34 cellular contexts compared by ENCODE assay signal in genomic region chr6:112991912-112992311, GRCh38.
"Had no signal": no experiment of that assay in that cellular context is flagged by ENCODE, and none has a peak within 500 bp of the region (broad histone marks: within the 10 kb centered on the region; RNA-seq: fewer than 3 reads in every experiment).

No MANE protein-coding gene starts in this region.

- H3K4me3 ChIP-seq: adrenal gland, ascending aorta, body of pancreas, breast epithelium had no signal

- H3K9me3 ChIP-seq: adrenal gland, ascending aorta, body of pancreas, breast epithelium had no signal

- H3K27ac ChIP-seq: adrenal gland, ascending aorta, body of pancreas, brain microvascular endothelial cell, breast epithelium, VCaP had no signal

- H3K27me3 ChIP-seq: adrenal gland, ascending aorta, body of pancreas, brain microvascular endothelial cell, breast epithelium had no signal

- DNase-seq: activated B cell treated with CpG ODN at 0.5 μM for 24 hours; activated CD4-positive, alpha-beta memory T cell treated with anti-CD3 and anti-CD28 coated beads for 36 hours; activated CD4-positive, alpha-beta T cell treated with anti-CD3 and anti-CD28 coated beads for 4 hours; activated CD4-positive, alpha-beta T cell treated with anti-CD3 and anti-CD28 coated beads, Interleukin-2, amount 10 ng/mL, durations not matched to agents 24 days and 14 days; activated CD4-positive, alpha-beta T cell treated with anti-CD3 and anti-CD28 coated beads, Interleukin-2, amount 50 U/mL, for 1 hour; activated CD4-positive, alpha-beta T cell treated with anti-CD3 and anti-CD28 coated beads, Interleukin-2, amount 50 U/mL, for 4 hours; activated CD4-positive, CD25-positive, alpha-beta regulatory T cell treated with anti-CD3 and anti-CD28 coated beads, Interleukin-2, amount 50 U/mL, for 72 hours; activated CD8-positive, alpha-beta memory T cell treated with anti-CD3 and anti-CD28 coated beads, Interleukin-2, amount 50 U/mL, for 4 hours; activated CD8-positive, alpha-beta T cell treated with anti-CD3 and anti-CD28 coated beads for 36 hours; activated effector memory CD4-positive, alpha-beta T cell treated with anti-CD3 and anti-CD28 coated beads, Interleukin-2, amount 50 U/mL, for 16 hours; activated gamma-delta T cell treated with Interleukin-2 at 50 U/mL for 16 hours; activated naive CD4-positive, alpha-beta T cell; activated naive CD4-positive, alpha-beta T cell treated with anti-CD3 and anti-CD28 coated beads for 36 hours; activated naive CD4-positive, alpha-beta T cell treated with anti-CD3 and anti-CD28 coated beads, Interleukin-2, amount 50 U/mL, for 16 hours; activated naive CD8-positive, alpha-beta T cell treated with anti-CD3 and anti-CD28 coated beads for 36 hours; activated T-cell treated with anti-CD3 and anti-CD28 coated beads for 4 hours; activated T-cell treated with anti-CD3 and anti-CD28 coated beads, Interleukin-2, amount 50 U/mL, for 1 hour; activated T-cell treated with anti-CD3 and anti-CD28 coated beads, Interleukin-2, amount 50 U/mL, for 4 hours; activated T-cell treated with anti-CD3 and anti-CD28 coated beads, Interleukin-2, amount 50 U/mL, for 72 hours; adrenal gland; amniotic stem cell; body of pancreas; brain microvascular endothelial cell; caudate nucleus; cerebellar nuclear complex; T-helper 1 cell; T-helper 2 cell; T-helper 9 cell had no signal

- ATAC-seq: activated CD8-positive, alpha-beta T cell treated with anti-CD3 and anti-CD28 coated beads for 36 hours; activated naive CD4-positive, alpha-beta T cell treated with anti-CD3 and anti-CD28 coated beads, Interleukin-2, amount 50 U/mL, for 72 hours; activated T-cell treated with anti-CD3 and anti-CD28 coated beads, Interleukin-2, amount 50 U/mL, for 4 hours; activated T-cell treated with anti-CD3 and anti-CD28 coated beads, Interleukin-2, amount 50 U/mL, for 72 hours; activated T-helper 17 cell treated with anti-CD3 and anti-CD28 coated beads, Interleukin-2, amount 50 U/mL, for 72 hours; body of pancreas had no signal

- FAIRE-seq: TTC549 had no signal

- H3K36me3 ChIP-seq: adrenal gland, ascending aorta, brain microvascular endothelial cell, breast epithelium had no signal

- H3K4me1 ChIP-seq: adrenal gland, ascending aorta, body of pancreas, breast epithelium had no signal
